ENCODE assay signal across 8 cellular contexts in genomic region chr2:224778474-224778877, GRCh38.
DNase-seq lines count a peak whose midpoint lies in the region; ATAC-seq, FAIRE-seq and TF ChIP-seq lines count a peak whose summit lies in the region.

No MANE protein-coding gene starts in this region.

- H3K36me3 ChIP-seq in endothelial cell of umbilical vein (ENCODE audit: control insufficient read depth in 2 of 2, extremely low read depth in 1 of 2, insufficient read depth in 2 of 2, low read length in 2 of 2) (peaks cover 0 to 7% of the 10 kb centered on the region in 2 experiments), testis (ENCODE audit: low read depth, missing control alignments) (no peaks in the 10 kb centered on the region)

- H3K27ac Mint-ChIP-seq in neural crest cell (ENCODE audit: unreplicated experiment), result no peak overlapping the region

- dilution Hi-C loops in endothelial cell of umbilical vein (cut with MboI; ENCODE audit: extremely low pct_ligation_motif_present, low sequenced_read_pairs), result no loop called here

- H3K9me3 Mint-ChIP-seq in neural crest cell, result no peaks in the 10 kb centered on the region

- H3K4me1 ChIP-seq in endothelial cell of umbilical vein (ENCODE audit: control insufficient read depth, extremely low read depth, insufficient read depth, low read length) (no peaks in the 10 kb centered on the region), testis (no peaks in the 10 kb centered on the region)

- BruUV-seq in endothelial cell of umbilical vein (replicated peaks; lab: Mats Ljungman, UMichigan), result no TSS peak

- no peak overlapping the region for H3K4me3 ChIP-seq in endothelial cell of umbilical vein (replicated peaks in 1 of 3; ENCODE audit: insufficient read depth in 1 of 3, low read depth in 1 of 3, low read length in 3 of 3)
- no peak overlapping the region for H3K4me3 ChIP-seq in testis

- H3K4me3 Mint-ChIP-seq in neural crest cell, result no peak overlapping the region

- TF ChIP-seq CTCF in endothelial cell of umbilical vein (IDR thresholded peaks at IDR 0.05; ENCODE audit: extremely low read depth in 1 of 2, insufficient read depth in 1 of 2, low read depth in 1 of 2, low read length in 2 of 2), result peak; percentile 55 to 61
- peak; percentile 86 for TF ChIP-seq CTCF in neural crest cell (conservative IDR thresholded peaks at IDR 0.05)
- peak; percentile 43 to 88 (median 77) for TF ChIP-seq CTCF in testis (IDR thresholded peaks at IDR 0.05)

- H3K27me3 ChIP-seq in endothelial cell of umbilical vein (ENCODE audit: control insufficient read depth in 2 of 2, insufficient read depth in 2 of 2, low read length in 2 of 2), result no peaks in the 10 kb centered on the region
- H3K27me3 ChIP-seq in testis, result no peaks in the 10 kb centered on the region

- H3K27ac ChIP-seq in endothelial cell of umbilical vein (ENCODE audit: insufficient read depth, low read depth, low read length), result no peak overlapping the region
- no peak overlapping the region for H3K27ac ChIP-seq in testis

- WGBS in testis, 2 donors, result 41 to 54% methylated on average over 3 of the region's 3 CpGs

- no peaks in the 10 kb centered on the region for H4K20me1 ChIP-seq in endothelial cell of umbilical vein (replicated peaks; ENCODE audit: control insufficient read depth, extremely low read depth, insufficient read depth, low read length)

- POLR2A ChIA-PET in endothelial cell of umbilical vein (lab: Charles Lee), result no interaction called here

- H3K79me2 ChIP-seq in endothelial cell of umbilical vein (ENCODE audit: control insufficient read depth, insufficient read depth, low read length), result no peaks in the 10 kb centered on the region

- no peaks in the 10 kb centered on the region for H3K9me1 ChIP-seq in endothelial cell of umbilical vein (replicated peaks; ENCODE audit: control insufficient read depth, extremely low read depth, insufficient read depth, low read length)

- peak; percentile 92 for FAIRE-seq in endothelial cell of umbilical vein (lab: Jason Lieb, UNC)

- CTCF ChIA-PET in endothelial cell of umbilical vein (lab: Charles Lee), result interaction anchor here (0.6 to 2.2 kb wide), 10 partner anchors 10 to 910 kb away, joined by 3 to 7 read pairs (median 4); no protein-coding TSS in a partner anchor

- no peak overlapping the region for H3K4me2 ChIP-seq in endothelial cell of umbilical vein (ENCODE audit: insufficient read depth, low read length)

- H3K27me3 Mint-ChIP-seq in neural crest cell (ENCODE audit: low read depth), result no peaks in the 10 kb centered on the region

- no peaks in the 10 kb centered on the region for H3K4me1 Mint-ChIP-seq in neural crest cell

- no peak for TF ChIP-seq POLR2A in endothelial cell of umbilical vein (IDR thresholded peaks at IDR 0.05; ENCODE audit: low read depth, low read length)
- no peak for TF ChIP-seq POLR2A in testis (IDR thresholded peaks at IDR 0.05)

- H3K9ac ChIP-seq in endothelial cell of umbilical vein (replicated peaks; ENCODE audit: extremely low read depth, insufficient read depth, low read length), result no peak overlapping the region

- DNase-seq in NCI-H146 (lab: John Stamatoyannopoulos, UW) (peak; percentile 9), NCI-H146 treated with DMSO at 0.1 percent for 48 hours (lab: John Stamatoyannopoulos, UW; ENCODE audit: unreplicated experiment) (no peak), NCI-H748 treated with DMSO at 0.1 percent for 48 hours (lab: John Stamatoyannopoulos, UW) (peak; percentile 50), endothelial cell of umbilical vein (ENCODE audit: low read depth, low spot score) (peak; percentile 83), neural crest cell (ENCODE audit: low read depth, low spot score) (peak; percentile 58), testis (peak; percentile 76)
- DNase-seq in activated CD8-positive, alpha-beta memory T cell treated with anti-CD3 and anti-CD28 coated beads for 1 hour (ENCODE audit: extremely low read depth in 1 of 2, low read depth in 1 of 2), result peak; percentile 8 to 20

- H3K36me3 Mint-ChIP-seq in neural crest cell (ENCODE audit: low read depth), result peaks cover 3% of the 10 kb centered on the region

- peak; percentile 56 for ATAC-seq in HG02610 (IDR thresholded peaks at IDR 0.05; ENCODE audit: unreplicated experiment)

- intact Hi-C loops in endothelial cell of umbilical vein (cut with micrococcal nuclease), result loop anchor here (1.0 kb wide), 4 partner anchors 59 to 421 kb away; no protein-coding TSS in a partner anchor
- intact Hi-C loops in testis (cut with DNase I; ENCODE audit: low total_unique reads), result no loop called here

- no peak overlapping the region for H2AFZ ChIP-seq in endothelial cell of umbilical vein (ENCODE audit: low read depth, low read length)

- H3K9me3 ChIP-seq in endothelial cell of umbilical vein (replicated peaks; ENCODE audit: control insufficient read depth, insufficient read depth, low read length), result no peaks in the 10 kb centered on the region
- H3K9me3 ChIP-seq in testis, result no peaks in the 10 kb centered on the region

TF ChIP-seq in endothelial cell of umbilical vein, 7 proteins besides CTCF, POLR2A, EP300 and RAD21:
- no peak for TF ChIP-seq FOS (IDR thresholded peaks at IDR 0.05; ENCODE audit: borderline replicate concordance, insufficient read depth, low read length)
- TF ChIP-seq MYC (IDR thresholded peaks at IDR 0.05; ENCODE audit: low read depth, low read length), result no peak
- TF ChIP-seq JUN (IDR thresholded peaks at IDR 0.05; ENCODE audit: borderline replicate concordance, insufficient read depth, insufficient read length, low read depth), result no peak
- no peak for TF ChIP-seq POLR2AphosphoS5 (IDR thresholded peaks at IDR 0.05; ENCODE audit: insufficient read depth, low read depth, low read length)
- TF ChIP-seq GATA2 (IDR thresholded peaks at IDR 0.05; ENCODE audit: insufficient read depth, insufficient read length, low read depth, low read length), result no peak
- no peak for TF ChIP-seq MAX (IDR thresholded peaks at IDR 0.05; ENCODE audit: insufficient read depth, insufficient read length)
- TF ChIP-seq EZH2 (IDR thresholded peaks at IDR 0.05; ENCODE audit: borderline replicate concordance, low read depth, low read length, severe bottlenecking), result no peak
TF ChIP-seq in endothelial cell of umbilical vein: peak in this region for 0.
